ENCODE assay signal across 7 cellular contexts in genomic region chr4:53162926-53163325, GRCh38.
"Had no signal": no experiment of that assay in that cellular context is flagged by ENCODE, and none has a peak within 500 bp of the region (broad histone marks: within the 10 kb centered on the region; RNA-seq: fewer than 3 reads in every experiment).

No MANE protein-coding gene starts in this region.

- DNase-seq: IMR-90, KBM-7, KG1 had no signal

- H3K4me3 ChIP-seq: K562 had no signal

- H3K4me2 ChIP-seq: KMS-11 had no signal

- H3K9ac ChIP-seq: KMS-11 had no signal

- ATAC-seq: HepG2, K562 had no signal

- H3K27ac ChIP-seq: HL-60, KMS-11 had no signal
